In genomic region chr2:137952586-137953129, GRCh38 we compare ENCODE assay signal across 11 cellular contexts. TPM values are rescaled to one million over a fixed set of nuclear protein-coding genes. Genes with fewer than 3 reads are reported as not detected.
DNase-seq lines count a peak whose midpoint lies in the region; ATAC-seq, FAIRE-seq and TF ChIP-seq lines count a peak whose summit lies in the region.
"Had no signal": no experiment of that assay in that cellular context is flagged by ENCODE, and none has a peak within 500 bp of the region (broad histone marks: within the 10 kb centered on the region; RNA-seq: fewer than 3 reads in every experiment).

No MANE protein-coding gene starts in this region.

- peak; percentile 81 for ATAC-seq in Panc1
- peak; percentile 21 to 89 (median 84) for ATAC-seq in right lobe of liver
- no peak for ATAC-seq in sciatic nerve

- in situ Hi-C loops in Panc1 (cut with HindIII; ENCODE audit: low pct_unique_long_range_greater_than_20kb, low sequenced_read_pairs), result no loop called here

- H3K4me3 Mint-ChIP-seq in CD14-positive monocyte, result peak overlapping the region; percentile 70 to 87
- H3K4me3 Mint-ChIP-seq: central memory CD8-positive, alpha-beta T cell had no signal

- no peaks in the 10 kb centered on the region for H3K36me3 Mint-ChIP-seq in CD14-positive monocyte

- intact Hi-C loops in CD14-positive monocyte (cut with micrococcal nuclease) (no loop called here), Panc1 (cut with micrococcal nuclease; ENCODE audit: unreplicated experiment) (no loop called here), right lobe of liver (cut with DNase I) (no loop called here), sciatic nerve (cut with DNase I) (no loop called here)

- POLR2A ChIA-PET in Panc1 (lab: Charles Lee), result no interaction called here

- no peak for TF ChIP-seq CTCF in CD14-positive monocyte (IDR thresholded peaks at IDR 0.05)
- no peak for TF ChIP-seq CTCF in Panc1 (IDR thresholded peaks at IDR 0.05)
- TF ChIP-seq CTCF in right lobe of liver (IDR thresholded peaks at IDR 0.05), result no peak

- FAIRE-seq in GM19239 (lab: Jason Lieb, UNC), result peak; percentile 18

- no peaks in the 10 kb centered on the region for H3K27me3 ChIP-seq in Panc1 (ENCODE audit: control insufficient read depth, insufficient read depth, low read length)
- H3K27me3 ChIP-seq in right lobe of liver, result no peaks in the 10 kb centered on the region
- H3K27me3 ChIP-seq in SJCRH30, result no peaks in the 10 kb centered on the region

- no TSS peak for BruUV-seq in Panc1 (replicated peaks; lab: Mats Ljungman, UMichigan)

- H3K4me3 ChIP-seq in Panc1 (ENCODE audit: low read depth in 2 of 2, low read length in 2 of 2) (peak overlapping the region; percentile 35 to 54), right lobe of liver (peak overlapping the region in 2 of 3 donors; percentile 9 to 34), SJCRH30 (no peak overlapping the region)

- DNase-seq in CD14-positive monocyte (ENCODE audit: low spot score) (no peak), GM19239 (ENCODE audit: insufficient read length, low spot score) (no peak), Panc1 (ENCODE audit: low read depth, low spot score) (no peak), right lobe of liver (peak in 1 of 3 donors; percentile 30), sciatic nerve (ENCODE audit: low spot score) (no peak), SJCRH30 (no peak), NCI-H1436 (lab: John Stamatoyannopoulos, UW) (no peak)
- DNase-seq in central memory CD4-positive, alpha-beta T cell, result no peak
- DNase-seq: DMS 273 treated with DMSO at 0.1 percent for 48 hours; NK-92 treated with Interleukin-12 subunit alpha and Interleukin-12 subunit beta, amount 100 ng/mL, for 24 hours had no signal

- no peak for TF ChIP-seq POLR2A in right lobe of liver (IDR thresholded peaks at IDR 0.05)

- H3K9me3 ChIP-seq in Panc1 (ENCODE audit: control insufficient read depth, insufficient read depth, low read depth, low read length) (no peaks in the 10 kb centered on the region), right lobe of liver (no peaks in the 10 kb centered on the region), SJCRH30 (replicated peaks) (no peaks in the 10 kb centered on the region)

- peak overlapping the region in 5 of 7 donors; percentile 37 to 91 (median 82) for H3K27ac Mint-ChIP-seq in CD14-positive monocyte

- CTCF ChIA-PET in Panc1 (lab: Charles Lee), result no interaction called here

- peaks cover 33% of the 10 kb centered on the region for H3K4me1 Mint-ChIP-seq in CD14-positive monocyte
- H3K4me1 Mint-ChIP-seq: central memory CD8-positive, alpha-beta T cell had no signal

- H3K9me3 Mint-ChIP-seq in CD14-positive monocyte, result peaks cover 0 to 5% (median 0%) of the 10 kb centered on the region in 7 donors
- H3K9me3 Mint-ChIP-seq: central memory CD8-positive, alpha-beta T cell had no signal

- H3K4me1 ChIP-seq in Panc1 (ENCODE audit: control insufficient read depth, insufficient read depth, low read length), result peaks cover 8% of the 10 kb centered on the region; the same call in 1 of the 2 replicates
- peaks cover 0 to under 1% (median 0%) of the 10 kb centered on the region in 4 donors for H3K4me1 ChIP-seq in right lobe of liver
- no peaks in the 10 kb centered on the region for H3K4me1 ChIP-seq in SJCRH30

- no peaks in the 10 kb centered on the region for H3K36me3 ChIP-seq in Panc1 (ENCODE audit: control insufficient read depth, insufficient read depth, low read length)
- no peaks in the 10 kb centered on the region for H3K36me3 ChIP-seq in right lobe of liver
- H3K36me3 ChIP-seq in SJCRH30, result no peaks in the 10 kb centered on the region

- H3K27ac ChIP-seq in Panc1 (ENCODE audit: low read length) (peak overlapping the region; percentile 83), right lobe of liver (peak overlapping the region in 2 of 3 donors; percentile 2 to 51), SJCRH30 (no peak overlapping the region)

- no peaks in the 10 kb centered on the region for H3K27me3 Mint-ChIP-seq in CD14-positive monocyte (ENCODE audit: low read depth in 3 of 3)
- H3K27me3 Mint-ChIP-seq: central memory CD8-positive, alpha-beta T cell had no signal

- 36% methylated on average over 9 of the region's 9 CpGs for WGBS in right lobe of liver (ENCODE audit: insufficient coverage, low coverage, low lambda C conversion rate, missing lambda C conversion rate)

RNA-seq across cellular contexts. Expression of gene HNMT, which starts 11.6 kb away (rescaled TPM):
- 100 to 1,000 TPM; 109 to 118 TPM for polyA plus RNA-seq in CD14-positive monocyte
- total RNA-seq in Panc1 (2021; ENCODE audit: unreplicated experiment) (4.1 TPM), right lobe of liver (100 to 1,000 TPM in 1 of 6 experiments, 10 to 100 TPM in 5; 47.2 to 101 (median 59.8) TPM), sciatic nerve (37.8 TPM)
- polyA plus RNA-seq in Panc1 (2012; ENCODE audit: insufficient read length), result 3.7 TPM
- 0.04 TPM in 1 of 2 replicates, not detected in the other for total RNA-seq in SJCRH30 (2014; rRNA removed; shearing (Covaris generic))
